In genomic region chr17:2174048-2174447, GRCh38 we compare ENCODE assay signal across 13 cellular contexts.
A peak's percentile ranks its signal among the peaks of the same experiment; 100 is the strongest.
DNase-seq lines count a peak whose midpoint lies in the region; ATAC-seq and TF ChIP-seq lines count a peak whose summit lies in the region.
"Had no signal": no experiment of that assay in that cellular context is flagged by ENCODE, and none has a peak within 500 bp of the region (broad histone marks: within the 10 kb centered on the region; RNA-seq: fewer than 3 reads in every experiment).

No MANE protein-coding gene starts in this region.

- peaks cover 34% of the 10 kb centered on the region for H3F3A ChIP-seq in SK-N-SH (replicated peaks; ENCODE audit: insufficient read depth)

- TF ChIP-seq CTCF in SK-N-SH (IDR thresholded peaks at IDR 0.05) (no peak), tibial artery (IDR thresholded peaks at IDR 0.05) (no peak), A673 (conservative IDR thresholded peaks at IDR 0.05; ENCODE audit: low read depth, low read length) (no peak)

- no peak overlapping the region for H4K8ac ChIP-seq in mesenchymal stem cell (ENCODE audit: low read length)

- H3K9me2 ChIP-seq in SK-N-SH: no peaks in the 10 kb centered on the region

- H2BK120ac ChIP-seq in mesenchymal stem cell (ENCODE audit: low read depth, low read length): peak overlapping the region; percentile 45

- no peak overlapping the region for H2BK5ac ChIP-seq in mesenchymal stem cell (ENCODE audit: low read depth, low read length, poor library complexity, severe bottlenecking)

- no peak for ATAC-seq in SK-N-SH treated with all-trans-retinoic acid at 6 μM for 48 hours
- no peak for ATAC-seq in GM18505 (IDR thresholded peaks at IDR 0.05; ENCODE audit: unreplicated experiment)
- ATAC-seq: activated CD4-positive, CD25-positive, alpha-beta regulatory T cell treated with anti-CD3 and anti-CD28 coated beads, Interleukin-2, amount 50 U/mL, for 24 hours; effector memory CD8-positive, alpha-beta T cell had no signal

- H4K91ac ChIP-seq in mesenchymal stem cell (ENCODE audit: low read length): no peak overlapping the region

- CTCF ChIA-PET in SK-N-SH (lab: Yijun Ruan, JAX): interaction anchor here (0.7 to 2.7 kb wide), 8 partner anchors 11 to 119 kb away, joined by 3 to 12 read pairs (median 4); partner anchors contain the start of gene HIC1
- CTCF ChIA-PET in A673 (lab: Charles Lee): no interaction called here

- H3K27ac ChIP-seq in SK-N-SH (ENCODE audit: low read depth in 2 of 2, low read length in 1 of 2): peak overlapping the region; percentile 91 to 98
- H3K27ac ChIP-seq in duodenal mucosa (ENCODE audit: low read depth, low read length): peak overlapping the region; percentile 53
- peak overlapping the region; percentile 10 for H3K27ac ChIP-seq in mesenchymal stem cell (ENCODE audit: low read length, poor library complexity, severe bottlenecking)
- peak overlapping the region; percentile 55 to 70 for H3K27ac ChIP-seq in tibial artery
- H3K27ac ChIP-seq in A673 (ENCODE audit: low read depth, low read length, poor library complexity, severe bottlenecking): no peak overlapping the region
- H3K27ac ChIP-seq: 22Rv1 had no signal

- POLR2A ChIA-PET in SK-N-SH (lab: Yijun Ruan, JAX): no interaction called here
- POLR2A ChIA-PET in A673 (lab: Charles Lee; ENCODE audit: low non-redundant PET): no interaction called here

- BruUV-seq in A673 (replicated peaks; lab: Mats Ljungman, UMichigan): no TSS peak

- peak overlapping the region in 1 of 2 experiments; percentile 78 for H3K4ac ChIP-seq in mesenchymal stem cell (ENCODE audit: low read depth in 1 of 2, low read length in 2 of 2)

- no peaks in the 10 kb centered on the region for H3K27me3 ChIP-seq in SK-N-SH (ENCODE audit: insufficient read depth)
- no peaks in the 10 kb centered on the region for H3K27me3 ChIP-seq in duodenal mucosa (ENCODE audit: control insufficient read depth in 1 of 2, insufficient read depth in 2 of 2, low read length in 2 of 2)
- H3K27me3 ChIP-seq in mesenchymal stem cell (ENCODE audit: control insufficient read depth in 1 of 2, insufficient read depth in 1 of 2, low read length in 2 of 2): no peaks in the 10 kb centered on the region
- H3K27me3 ChIP-seq in tibial artery: no peaks in the 10 kb centered on the region
- H3K27me3 ChIP-seq in A673 (replicated peaks; ENCODE audit: insufficient read depth, low read depth, low read length, poor library complexity): no peaks in the 10 kb centered on the region

- H3K4me1 ChIP-seq in SK-N-SH (ENCODE audit: control insufficient read depth in 1 of 2, insufficient read depth in 2 of 2, low read depth in 1 of 2, low read length in 1 of 2): peaks cover 54 to 70% of the 10 kb centered on the region in 2 experiments
- peaks cover 24 to 39% of the 10 kb centered on the region in 2 donors for H3K4me1 ChIP-seq in duodenal mucosa (ENCODE audit: control insufficient read depth in 1 of 2, insufficient read depth in 2 of 2, low read length in 2 of 2)
- H3K4me1 ChIP-seq in mesenchymal stem cell (ENCODE audit: control insufficient read depth, insufficient read depth, low read depth, low read length): peaks cover 37% of the 10 kb centered on the region
- H3K4me1 ChIP-seq in tibial artery: peaks cover 7 to 78% (median 58%) of the 10 kb centered on the region in 4 donors
- H3K4me1 ChIP-seq in A673 (ENCODE audit: insufficient read depth, low read length, poor library complexity, severe bottlenecking): peaks cover 16% of the 10 kb centered on the region

- H3K9ac ChIP-seq in SK-N-SH (peak overlapping the region; percentile 27; the same call in 1 of the 2 replicates), duodenal mucosa (ENCODE audit: low read depth in 1 of 2, low read length in 2 of 2) (no peak overlapping the region), mesenchymal stem cell (ENCODE audit: low read length) (peak overlapping the region; percentile 85)

- TF ChIP-seq RAD21 in SK-N-SH (IDR thresholded peaks at IDR 0.05; ENCODE audit: low read length): no peak

- H2BK12ac ChIP-seq in mesenchymal stem cell (ENCODE audit: low read length in 2 of 2): peak overlapping the region in 1 of 2 experiments; percentile 92

- no peak overlapping the region for H2BK15ac ChIP-seq in mesenchymal stem cell (ENCODE audit: low read depth, poor library complexity, severe bottlenecking)

- WGBS in SK-N-SH (ENCODE audit: low lambda C conversion rate): 95% methylated on average over 3 of the region's 3 CpGs
- 79% methylated on average over 3 of the region's 3 CpGs for WGBS in mesenchymal stem cell

- DNase-seq in SK-N-SH (no peak), mesenchymal stem cell (peak; percentile 92), tibial artery (no peak), A673 (ENCODE audit: low spot score) (no peak), NAMALWA (ENCODE audit: low spot score) (no peak)
- DNase-seq: activated effector memory CD4-positive, alpha-beta T cell treated with anti-CD3 and anti-CD28 coated beads, Interleukin-2, amount 50 U/mL, for 16 hours; effector memory CD8-positive, alpha-beta T cell; NCI-H1930 had no signal

- no peaks in the 10 kb centered on the region for H4K20me1 ChIP-seq in SK-N-SH (ENCODE audit: insufficient read depth)

- H3K23ac ChIP-seq in mesenchymal stem cell (ENCODE audit: low read length in 2 of 2): no peak overlapping the region

- no peak for TF ChIP-seq EP300 in SK-N-SH (IDR thresholded peaks at IDR 0.05; ENCODE audit: borderline replicate concordance in 1 of 2, low read depth in 1 of 2, low read length in 1 of 2)

- H2AK5ac ChIP-seq in mesenchymal stem cell (ENCODE audit: low read length, severe bottlenecking): peak overlapping the region; percentile 73

- H3K79me1 ChIP-seq in mesenchymal stem cell (replicated peaks; ENCODE audit: low read length, poor library complexity, severe bottlenecking): peaks cover 20% of the 10 kb centered on the region

- H3K14ac ChIP-seq in mesenchymal stem cell (ENCODE audit: low read length in 2 of 2): peak overlapping the region in 1 of 2 experiments; percentile 49

- peak overlapping the region; percentile 78 to 86 for H3K18ac ChIP-seq in mesenchymal stem cell (ENCODE audit: low read depth in 1 of 2, low read length in 2 of 2)

- H3K9me3 ChIP-seq in SK-N-SH: no peaks in the 10 kb centered on the region
- no peaks in the 10 kb centered on the region for H3K9me3 ChIP-seq in duodenal mucosa (ENCODE audit: control insufficient read depth in 1 of 2, low read length in 2 of 2)
- H3K9me3 ChIP-seq in mesenchymal stem cell (ENCODE audit: control insufficient read depth, low read length): no peaks in the 10 kb centered on the region
- no peaks in the 10 kb centered on the region for H3K9me3 ChIP-seq in tibial artery
- H3K9me3 ChIP-seq in A673 (ENCODE audit: low read depth, low read length, poor library complexity, severe bottlenecking): no peaks in the 10 kb centered on the region

- H3K36me3 ChIP-seq in SK-N-SH (replicated peaks in 1 of 2; ENCODE audit: control insufficient read depth in 1 of 2, insufficient read depth in 2 of 2, low read length in 1 of 2) (peaks cover 15 to 18% of the 10 kb centered on the region in 2 experiments), duodenal mucosa (ENCODE audit: control insufficient read depth in 1 of 2, insufficient read depth in 2 of 2, low read length in 2 of 2) (peaks cover 12 to 43% of the 10 kb centered on the region in 2 donors), mesenchymal stem cell (ENCODE audit: control insufficient read depth in 1 of 2, insufficient read depth in 2 of 2, low read depth in 1 of 2, low read length in 2 of 2) (peaks cover 8 to 36% of the 10 kb centered on the region in 2 experiments), tibial artery (peaks cover 4 to 19% (median 13%) of the 10 kb centered on the region in 3 donors), A673 (ENCODE audit: insufficient read depth, low read length, poor library complexity, severe bottlenecking) (peaks cover 7% of the 10 kb centered on the region)

- H3K4me3 ChIP-seq in SK-N-SH (ENCODE audit: low read depth in 2 of 2, low read length in 1 of 2): no peak overlapping the region
- H3K4me3 ChIP-seq in duodenal mucosa (ENCODE audit: low read depth in 1 of 2, low read length in 2 of 2): no peak overlapping the region
- H3K4me3 ChIP-seq in mesenchymal stem cell (ENCODE audit: insufficient read depth in 1 of 2, low read depth in 1 of 2, low read length in 2 of 2): peak overlapping the region in 1 of 2 experiments; percentile 40
- no peak overlapping the region for H3K4me3 ChIP-seq in tibial artery
- no peak overlapping the region for H3K4me3 ChIP-seq in A673 (ENCODE audit: low read depth, low read length, poor library complexity, severe bottlenecking)

- TF ChIP-seq POLR2A in GM18505 (IDR thresholded peaks at IDR 0.05; ENCODE audit: borderline replicate concordance, extremely low read depth, insufficient read depth, insufficient read length): no peak

- peaks cover 6% of the 10 kb centered on the region; the same call in 1 of the 2 replicates for H3K79me2 ChIP-seq in SK-N-SH (ENCODE audit: insufficient read depth)

- H3K4me2 ChIP-seq in SK-N-SH (peak overlapping the region; percentile 64), mesenchymal stem cell (ENCODE audit: low read length, poor library complexity, severe bottlenecking) (no peak overlapping the region)

- H2AFZ ChIP-seq in SK-N-SH (ENCODE audit: low read depth) (no peak overlapping the region), mesenchymal stem cell (ENCODE audit: low read depth, low read length) (no peak overlapping the region)

- intact Hi-C loops in tibial artery (cut with DNase I; ENCODE audit: low total_unique reads) (no loop called here), A673 (cut with micrococcal nuclease; ENCODE audit: unreplicated experiment) (no loop called here)

TF ChIP-seq in SK-N-SH, 30 proteins besides CTCF, POLR2A, EP300 and RAD21 (continues in another document):
- TF ChIP-seq FOXM1 (IDR thresholded peaks at IDR 0.05; ENCODE audit: low read depth): no peak
- TF ChIP-seq POLR2AphosphoS5 (IDR thresholded peaks at IDR 0.05; ENCODE audit: low read depth, low read length): no peak
- no peak for TF ChIP-seq FOXJ3 (CRISPR knock-in tag; IDR thresholded peaks at IDR 0.05)
- TF ChIP-seq RFX5 (IDR thresholded peaks at IDR 0.05; ENCODE audit: low read length): no peak
- no peak for TF ChIP-seq NRF1 (IDR thresholded peaks at IDR 0.05; ENCODE audit: low read depth, low read length)
- TF ChIP-seq YY1 (IDR thresholded peaks at IDR 0.05; ENCODE audit: low read depth): no peak
- no peak for TF ChIP-seq SMC3 (IDR thresholded peaks at IDR 0.05; ENCODE audit: low read depth, low read length)
- no peak for TF ChIP-seq RCOR1 (IDR thresholded peaks at IDR 0.05; ENCODE audit: low read length)

TF ChIP-seq in SK-N-SH treated with all-trans-retinoic acid at 6 μM for 48 hours, 23 proteins besides CTCF, POLR2A, EP300 and RAD21:
- TF ChIP-seq ZFP3 (CRISPR knock-in tag; IDR thresholded peaks at IDR 0.05): no peak
- TF ChIP-seq ESRRG (CRISPR knock-in tag; IDR thresholded peaks at IDR 0.05): no peak
- no peak for TF ChIP-seq RARB (CRISPR knock-in tag; IDR thresholded peaks at IDR 0.05)
TF ChIP-seq in SK-N-SH treated with all-trans-retinoic acid at 6 μM for 48 hours: peak in this region for 0.

Comparison
In these comparisons a context has a peak if more than half of its experiments do, and no peak if none do; other contexts are left out.
1. H3K9ac ChIP-seq: peak in SK-N-SH (single experiment) and mesenchymal stem cell (single experiment); none in duodenal mucosa (0 of 2).